In genomic region chr17:79986441-79987186, GRCh38 we compare ENCODE assay signal across 11 cellular contexts. TPM values are rescaled to one million over a fixed set of nuclear protein-coding genes. Genes with fewer than 3 reads are reported as not detected.
DNase-seq lines count a peak whose midpoint lies in the region; ATAC-seq and TF ChIP-seq lines count a peak whose summit lies in the region.
"Had no signal": no experiment of that assay in that cellular context is flagged by ENCODE, and none has a peak within 500 bp of the region (broad histone marks: within the 10 kb centered on the region; RNA-seq: fewer than 3 reads in every experiment).

No MANE protein-coding gene starts in this region.

- intact Hi-C loops in posterior vena cava (cut with DNase I) = loop anchor here in 1 of 2 donors (10.0 kb wide), 1 partner anchor 242 kb away; no protein-coding TSS in a partner anchor

- no peak for TF ChIP-seq CTCF in WTC11 (IDR thresholded peaks at IDR 0.05)
- TF ChIP-seq CTCF in hepatocyte (IDR thresholded peaks at IDR 0.05; ENCODE audit: poor library complexity) = no peak

- H3K27me3 Mint-ChIP-seq in WTC11 (ENCODE audit: low read depth) = no peaks in the 10 kb centered on the region

- peak overlapping the region; percentile 89 for H3K27ac ChIP-seq in hepatocyte
- H3K27ac ChIP-seq: heart left ventricle, thoracic aorta had no signal

- no peaks in the 10 kb centered on the region for H3K9me3 ChIP-seq in hepatocyte (ENCODE audit: low read depth)
- H3K9me3 ChIP-seq: heart left ventricle, thoracic aorta had no signal

- no peaks in the 10 kb centered on the region for H4K20me1 ChIP-seq in hepatocyte (ENCODE audit: insufficient read depth, poor library complexity, severe bottlenecking)

- H3K79me2 ChIP-seq in hepatocyte = peaks cover 68% of the 10 kb centered on the region

- 82% methylated on average over 27 of the region's 27 CpGs for WGBS in hepatocyte (ENCODE audit: low lambda C conversion rate, missing lambda C conversion rate)

- H3K4me3 Mint-ChIP-seq in WTC11 = no peak overlapping the region

- no peaks in the 10 kb centered on the region for H3K36me3 Mint-ChIP-seq in WTC11

- no peaks in the 10 kb centered on the region for H3K9me2 ChIP-seq in hepatocyte (replicated peaks; ENCODE audit: insufficient read depth)

- DNase-seq in EL (peak; percentile 25), WTC11 (ENCODE audit: low spot score) (no peak), hepatocyte (ENCODE audit: low spot score) (no peak), posterior vena cava (ENCODE audit: low spot score) (peak; percentile 76), SHP77 treated with DMSO at 0.1 percent for 48 hours (lab: John Stamatoyannopoulos, UW) (no peak)
- no peak for DNase-seq in central memory CD4-positive, alpha-beta T cell
- DNase-seq in stimulated activated naive CD4-positive, alpha-beta T cell treated with Interleukin-2 at 50 U/mL for 16 hours (lab: John Stamatoyannopoulos, UW) = no peak
- DNase-seq: activated CD8-positive, alpha-beta memory T cell treated with anti-CD3 and anti-CD28 coated beads for 24 hours had no signal

- H3K9me3 Mint-ChIP-seq in WTC11 = no peaks in the 10 kb centered on the region

- H3K4me1 Mint-ChIP-seq in WTC11 = peaks cover 41% of the 10 kb centered on the region

- no peak overlapping the region for H2AFZ ChIP-seq in hepatocyte

- ATAC-seq in WTC11 = no peak
- ATAC-seq in HG02610 (IDR thresholded peaks at IDR 0.05; ENCODE audit: unreplicated experiment) = no peak
- ATAC-seq: heart left ventricle had no signal

- CTCF ChIA-PET in WTC11 (lab: Charles Lee) = interaction anchor here (2.2 to 3.4 kb wide), 2 partner anchors 12 to 22 kb away, joined by 6 to 28 read pairs; no protein-coding TSS in a partner anchor

- no peaks in the 10 kb centered on the region for H3K36me3 ChIP-seq in hepatocyte (replicated peaks; ENCODE audit: insufficient read depth, low read depth)
- H3K36me3 ChIP-seq: heart left ventricle, thoracic aorta had no signal

- H3K4me2 ChIP-seq in hepatocyte = peak overlapping the region; percentile 47

- H3K4me1 ChIP-seq in hepatocyte (ENCODE audit: insufficient read depth) = peaks cover 54% of the 10 kb centered on the region

- no peaks in the 10 kb centered on the region for H3K27me3 ChIP-seq in hepatocyte
- H3K27me3 ChIP-seq: heart left ventricle had no signal

- peak overlapping the region; percentile 32; the same call in 1 of the 2 replicates for H3K27ac Mint-ChIP-seq in WTC11

- POLR2A ChIA-PET in WTC11 (lab: Charles Lee) = no interaction called here

- no peak overlapping the region for H3K4me3 ChIP-seq in hepatocyte
- H3K4me3 ChIP-seq: heart left ventricle, thoracic aorta had no signal

TF ChIP-seq in WTC11, 78 proteins besides CTCF, POLR2A, EP300 and RAD21:
- TF ChIP-seq NFYB (CRISPR knock-in tag; conservative IDR thresholded peaks at IDR 0.05; ENCODE audit: low read depth) (no peak), SOX15 (CRISPR knock-in tag; IDR thresholded peaks at IDR 0.05) (no peak), PRRX2 (CRISPR knock-in tag; IDR thresholded peaks at IDR 0.05) (no peak), ZNF396 (CRISPR knock-in tag; IDR thresholded peaks at IDR 0.05; ENCODE audit: borderline replicate concordance) (no peak), STAT6 (CRISPR knock-in tag; conservative IDR thresholded peaks at IDR 0.05; ENCODE audit: low read depth) (no peak), SMAD4 (CRISPR knock-in tag; IDR thresholded peaks at IDR 0.05) (no peak), GABPB1 (CRISPR knock-in tag; IDR thresholded peaks at IDR 0.05) (peak; percentile 84)

RNA-seq across cellular contexts. Expression of gene TBC1D16, which starts 49.1 kb away (rescaled TPM):
- total RNA-seq in WTC11 (2021) (89.8 to 96.1 TPM (median 90.4 TPM) in 3 replicates), hepatocyte (28.8 and 38.1 TPM in 2 replicates), posterior vena cava (10 to 100 TPM; 38.9 to 57.9 TPM)
- polyA plus RNA-seq in hepatocyte = 19.5 and 24.5 TPM in 2 replicates

RNA-seq across cellular contexts. Expression of gene CCDC40, which starts 49.8 kb away (rescaled TPM):
- total RNA-seq in WTC11 (2021) = 15.1 to 16.3 TPM (median 15.2 TPM) in 3 replicates
- 2.2 and 3.0 TPM in 2 replicates for total RNA-seq in hepatocyte
- polyA plus RNA-seq in hepatocyte = 4.7 and 7.6 TPM in 2 replicates
- 10 to 100 TPM in 1 of 2 donors, 1 to 10 TPM in 1; 6.2 to 10.4 TPM for total RNA-seq in posterior vena cava

Comparison
In these comparisons a context has a peak if more than half of its experiments do, and no peak if none do; other contexts are left out.
1. DNase-seq: peak in EL (single experiment) and posterior vena cava (single experiment); none in WTC11 (single experiment), hepatocyte (single experiment), SHP77 treated with DMSO at 0.1 percent for 48 hours (single experiment), central memory CD4-positive, alpha-beta T cell (single experiment) and stimulated activated naive CD4-positive, alpha-beta T cell treated with Interleukin-2 at 50 U/mL for 16 hours (single experiment).